ENCODE assay signal across 1 cellular context in the genomic region with DNA sequence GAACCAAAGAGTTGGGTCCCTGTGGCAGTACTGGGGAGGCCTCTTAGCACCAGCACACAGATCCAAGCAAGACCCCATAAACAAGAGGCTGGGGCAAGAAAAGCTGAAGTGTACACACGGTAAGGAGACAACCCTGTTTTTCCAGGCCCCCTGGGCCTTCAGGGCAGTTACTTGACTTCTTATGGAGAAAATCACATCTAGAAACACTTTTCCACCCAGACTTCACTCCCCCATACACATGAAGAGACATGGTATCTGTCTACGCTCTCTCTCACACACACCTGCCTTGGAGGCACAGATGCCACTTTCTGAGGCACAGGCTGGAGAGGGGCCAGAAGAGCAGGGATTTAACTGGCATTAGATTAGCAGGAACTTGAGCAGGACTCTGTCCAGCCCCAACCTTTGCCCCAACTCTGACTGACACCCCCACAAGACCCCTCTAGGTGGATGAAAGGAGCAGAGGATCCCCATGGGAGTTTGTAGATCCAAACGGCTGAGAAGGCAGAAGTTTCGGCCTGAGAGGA.
TF ChIP-seq lines count a peak whose summit lies in the region.

No MANE protein-coding gene starts in this region.

TF ChIP-seq in liver, 16 proteins besides CTCF, POLR2A, EP300 and RAD21 (continued from another document):
- TF ChIP-seq, protein P1, sequence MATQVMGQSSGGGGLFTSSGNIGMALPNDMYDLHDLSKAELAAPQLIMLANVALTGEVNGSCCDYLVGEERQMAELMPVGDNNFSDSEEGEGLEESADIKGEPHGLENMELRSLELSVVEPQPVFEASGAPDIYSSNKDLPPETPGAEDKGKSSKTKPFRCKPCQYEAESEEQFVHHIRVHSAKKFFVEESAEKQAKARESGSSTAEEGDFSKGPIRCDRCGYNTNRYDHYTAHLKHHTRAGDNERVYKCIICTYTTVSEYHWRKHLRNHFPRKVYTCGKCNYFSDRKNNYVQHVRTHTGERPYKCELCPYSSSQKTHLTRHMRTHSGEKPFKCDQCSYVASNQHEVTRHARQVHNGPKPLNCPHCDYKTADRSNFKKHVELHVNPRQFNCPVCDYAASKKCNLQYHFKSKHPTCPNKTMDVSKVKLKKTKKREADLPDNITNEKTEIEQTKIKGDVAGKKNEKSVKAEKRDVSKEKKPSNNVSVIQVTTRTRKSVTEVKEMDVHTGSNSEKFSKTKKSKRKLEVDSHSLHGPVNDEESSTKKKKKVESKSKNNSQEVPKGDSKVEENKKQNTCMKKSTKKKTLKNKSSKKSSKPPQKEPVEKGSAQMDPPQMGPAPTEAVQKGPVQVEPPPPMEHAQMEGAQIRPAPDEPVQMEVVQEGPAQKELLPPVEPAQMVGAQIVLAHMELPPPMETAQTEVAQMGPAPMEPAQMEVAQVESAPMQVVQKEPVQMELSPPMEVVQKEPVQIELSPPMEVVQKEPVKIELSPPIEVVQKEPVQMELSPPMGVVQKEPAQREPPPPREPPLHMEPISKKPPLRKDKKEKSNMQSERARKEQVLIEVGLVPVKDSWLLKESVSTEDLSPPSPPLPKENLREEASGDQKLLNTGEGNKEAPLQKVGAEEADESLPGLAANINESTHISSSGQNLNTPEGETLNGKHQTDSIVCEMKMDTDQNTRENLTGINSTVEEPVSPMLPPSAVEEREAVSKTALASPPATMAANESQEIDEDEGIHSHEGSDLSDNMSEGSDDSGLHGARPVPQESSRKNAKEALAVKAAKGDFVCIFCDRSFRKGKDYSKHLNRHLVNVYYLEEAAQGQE (IDR thresholded peaks at IDR 0.05) = peak; percentile 59
- TF ChIP-seq HNF4G (IDR thresholded peaks at IDR 0.05) = no peak
- TF ChIP-seq FOXA2 (IDR thresholded peaks at IDR 0.05) = no peak
- TF ChIP-seq RXRA (IDR thresholded peaks at IDR 0.05) = peak in 1 of 2 donors; percentile 6
- TF ChIP-seq NR2F2 (IDR thresholded peaks at IDR 0.05) = no peak
